Comparison of ENCODE assay signal across 9 cellular contexts in genomic region chr19:1624458-1624857, GRCh38. TPM values are rescaled to one million over a fixed set of nuclear protein-coding genes. Genes with fewer than 3 reads are reported as not detected.
DNase-seq lines count a peak whose midpoint lies in the region; ATAC-seq, FAIRE-seq and TF ChIP-seq lines count a peak whose summit lies in the region.
"Had no signal": no experiment of that assay in that cellular context is flagged by ENCODE, and none has a peak within 500 bp of the region (broad histone marks: within the 10 kb centered on the region; RNA-seq: fewer than 3 reads in every experiment).

No MANE protein-coding gene starts in this region.

- H3K9me3 ChIP-seq in RWPE2 (ENCODE audit: severe bottlenecking): no peaks in the 10 kb centered on the region
- H3K9me3 ChIP-seq in astrocyte (ENCODE audit: insufficient read depth, low read depth, low read length): no peaks in the 10 kb centered on the region

- H3K4me3 ChIP-seq in RWPE2 (ENCODE audit: severe bottlenecking): no peak overlapping the region
- no peak overlapping the region for H3K4me3 ChIP-seq in astrocyte (ENCODE audit: insufficient read depth, low read depth, low read length)

- H3K36me3 ChIP-seq in RWPE2 (ENCODE audit: low read depth) (peaks cover 26% of the 10 kb centered on the region; the same call in 1 of the 2 replicates), astrocyte (ENCODE audit: insufficient read depth, low read length) (peaks cover 8% of the 10 kb centered on the region)

- H3K4me1 ChIP-seq in RWPE2 (ENCODE audit: insufficient read depth, poor library complexity, severe bottlenecking) (no peaks in the 10 kb centered on the region), astrocyte (ENCODE audit: insufficient read depth, low read length) (no peaks in the 10 kb centered on the region)

- no peak overlapping the region for H3K9ac ChIP-seq in astrocyte (ENCODE audit: low read length)

- H3K4me2 ChIP-seq in astrocyte (ENCODE audit: low read length): no peak overlapping the region

- peaks cover 12% of the 10 kb centered on the region for H3K79me2 ChIP-seq in astrocyte (ENCODE audit: insufficient read depth, low read length)

- H4K20me1 ChIP-seq in astrocyte (ENCODE audit: insufficient read depth, low read length): peaks cover 36% of the 10 kb centered on the region

- TF ChIP-seq CTCF in RWPE2 (IDR thresholded peaks at IDR 0.05; ENCODE audit: poor library complexity, severe bottlenecking) (peak; percentile 32), astrocyte (IDR thresholded peaks at IDR 0.05; ENCODE audit: insufficient read depth, low read depth, low read length) (peak; percentile 62)

- in situ Hi-C loops in ACHN (cut with HindIII; ENCODE audit: low pct_ligation_motif_present, low pct_unique_long_range_greater_than_20kb, low sequenced_read_pairs): no loop called here

- H2AFZ ChIP-seq in astrocyte (ENCODE audit: low read depth, low read length): no peak overlapping the region

- H3K27me3 Mint-ChIP-seq in astrocyte (ENCODE audit: low read depth, unreplicated experiment): no peaks in the 10 kb centered on the region

- FAIRE-seq in GM12892 (lab: Jason Lieb, UNC) (peak; percentile 17), astrocyte (lab: Jason Lieb, UNC) (no peak)
- FAIRE-seq: islet of Langerhans had no signal

- H3K36me3 Mint-ChIP-seq in astrocyte (ENCODE audit: low read depth, unreplicated experiment): peaks cover 10% of the 10 kb centered on the region

- no peak for TF ChIP-seq POLR2A in GM12892 (IDR thresholded peaks at IDR 0.05; ENCODE audit: low read depth, low read length)

- H3K27ac ChIP-seq in RWPE2 (ENCODE audit: poor library complexity, severe bottlenecking) (no peak overlapping the region), astrocyte (ENCODE audit: low read depth, low read length) (no peak overlapping the region)

- no peak for ATAC-seq in RWPE2 (ENCODE audit: low read depth)
- no peak for ATAC-seq in GM21825 (IDR thresholded peaks at IDR 0.05; ENCODE audit: unreplicated experiment)

- peaks cover 3% of the 10 kb centered on the region for H3K4me1 Mint-ChIP-seq in astrocyte (ENCODE audit: low read depth, unreplicated experiment)

- no peak overlapping the region for H3K27ac Mint-ChIP-seq in astrocyte (ENCODE audit: unreplicated experiment)

- DNase-seq in ACHN (peak; percentile 35), GM12892 (ENCODE audit: insufficient read length) (no peak), RWPE2 (ENCODE audit: low spot score) (no peak), astrocyte (ENCODE audit: low read depth) (peak; percentile 15), hippocampal formation (lab: John Stamatoyannopoulos, UW) (peak; percentile 6 to 13), ureter (ENCODE audit: low spot score) (no peak)
- DNase-seq in stimulated activated CD4-positive, alpha-beta T cell treated with anti-CD3 and anti-CD28 coated beads, Interleukin-12 subunit alpha, Interleukin-12 subunit beta, amount 100 ng/mL, for 48 hours (ENCODE audit: low read depth in 2 of 3, low spot score in 1 of 3): peak in 2 of 3 donors; percentile 41 to 49

- no peak overlapping the region for H3K4me3 Mint-ChIP-seq in astrocyte (ENCODE audit: unreplicated experiment)

- no peaks in the 10 kb centered on the region for H3K27me3 ChIP-seq in RWPE2 (ENCODE audit: insufficient read depth, poor library complexity, severe bottlenecking)
- no peaks in the 10 kb centered on the region for H3K27me3 ChIP-seq in astrocyte (ENCODE audit: insufficient read depth, low read length)

- H3K9me3 Mint-ChIP-seq in astrocyte (ENCODE audit: unreplicated experiment): no peaks in the 10 kb centered on the region

RNA-seq across cellular contexts. Expression of gene UQCR11, which starts 19.2 kb away (rescaled TPM):
- 152 TPM for polyA plus RNA-seq in GM12892 (2012; ENCODE audit: missing spikeins)
- total RNA-seq in astrocyte (255 and 257 TPM in 2 replicates), ureter (197 TPM)

RNA-seq across cellular contexts. Expression of gene TCF3, which starts 28.0 kb away (rescaled TPM):
- 122 TPM for polyA plus RNA-seq in GM12892 (2012; ENCODE audit: missing spikeins)
- total RNA-seq in astrocyte (156 and 173 TPM in 2 replicates), ureter (56.2 TPM)

RNA-seq across cellular contexts. Expression of gene MBD3, which starts 31.8 kb away (rescaled TPM):
- polyA plus RNA-seq in GM12892 (2012; ENCODE audit: missing spikeins): 12.4 TPM
- total RNA-seq in astrocyte: 64.0 and 71.9 TPM in 2 replicates
- total RNA-seq in ureter: 60.7 TPM

RNA-seq across cellular contexts. Expression of gene MEX3D, which starts 56.3 kb away (rescaled TPM):
- polyA plus RNA-seq in GM12892 (2012; ENCODE audit: missing spikeins): 0.49 TPM
- total RNA-seq in astrocyte: 51.8 and 52.1 TPM in 2 replicates
- 21.7 TPM for total RNA-seq in ureter

Comparison
In these comparisons a context has a peak if more than half of its experiments do, and no peak if none do; other contexts are left out.
1. DNase-seq: peak in ACHN (single experiment), astrocyte (single experiment), hippocampal formation (2 of 2) and stimulated activated CD4-positive, alpha-beta T cell treated with anti-CD3 and anti-CD28 coated beads, Interleukin-12 subunit alpha, Interleukin-12 subunit beta, amount 100 ng/mL, for 48 hours (2 of 3); none in GM12892 (single experiment), RWPE2 (single experiment) and ureter (single experiment).